2 cellular contexts compared by ENCODE assay signal in genomic region chr19:6500837-6501739, GRCh38.
TF ChIP-seq lines count a peak whose summit lies in the region.

No MANE protein-coding gene starts in this region.

TF ChIP-seq in A549, 52 proteins besides CTCF, POLR2A, EP300 and RAD21 (continued from another document):
- peak; percentile 86 for TF ChIP-seq ZFP36 (IDR thresholded peaks at IDR 0.05; ENCODE audit: borderline replicate concordance, partially characterized antibody)
- no peak for TF ChIP-seq FOXS1 (CRISPR knock-in tag; IDR thresholded peaks at IDR 0.05)

TF ChIP-seq in GM12891, 5 proteins besides CTCF, POLR2A, EP300 and RAD21 (continued from another document):
- TF ChIP-seq POU2F2 (IDR thresholded peaks at IDR 0.05; ENCODE audit: low read depth, low read length), result no peak
- TF ChIP-seq TAF1 (IDR thresholded peaks at IDR 0.05; ENCODE audit: low read depth, low read length), result no peak
- TF ChIP-seq PAX5 (IDR thresholded peaks at IDR 0.05; ENCODE audit: insufficient read depth, low read length, severe bottlenecking), result no peak
- TF ChIP-seq SPI1 (IDR thresholded peaks at IDR 0.05; ENCODE audit: low read depth, low read length), result no peak
